10 cellular contexts compared by ENCODE assay signal in genomic region chr3:58260261-58260731, GRCh38. TPM values are rescaled to one million over a fixed set of nuclear protein-coding genes. Genes with fewer than 3 reads are reported as not detected.
DNase-seq lines count a peak whose midpoint lies in the region; ATAC-seq lines count a peak whose summit lies in the region.
"Had no signal": no experiment of that assay in that cellular context is flagged by ENCODE, and none has a peak within 500 bp of the region (broad histone marks: within the 10 kb centered on the region; RNA-seq: fewer than 3 reads in every experiment).

No MANE protein-coding gene starts in this region.

- no peak overlapping the region for H3K9ac ChIP-seq in mesenchymal stem cell (ENCODE audit: low read length)

- H2BK12ac ChIP-seq in mesenchymal stem cell (ENCODE audit: low read length in 2 of 2): no peak overlapping the region

- no peak overlapping the region for H2AFZ ChIP-seq in mesenchymal stem cell (ENCODE audit: low read depth, low read length)

- H3K4me2 ChIP-seq in mesenchymal stem cell (ENCODE audit: low read length, poor library complexity, severe bottlenecking): no peak overlapping the region

- H3K9me3 ChIP-seq in mesenchymal stem cell (ENCODE audit: control insufficient read depth, low read length): no peaks in the 10 kb centered on the region

- no peaks in the 10 kb centered on the region for H3K27me3 ChIP-seq in mesenchymal stem cell (ENCODE audit: control insufficient read depth in 1 of 2, insufficient read depth in 1 of 2, low read length in 2 of 2)

- H2BK5ac ChIP-seq in mesenchymal stem cell (ENCODE audit: low read depth, low read length, poor library complexity, severe bottlenecking): no peak overlapping the region

- ATAC-seq in HG02840 (IDR thresholded peaks at IDR 0.05; ENCODE audit: low FRiP score, unreplicated experiment): no peak
- ATAC-seq in left cardiac atrium: no peak
- ATAC-seq in GM18520 (IDR thresholded peaks at IDR 0.05; ENCODE audit: unreplicated experiment): no peak
- ATAC-seq: T-helper 17 cell had no signal

- H4K91ac ChIP-seq in mesenchymal stem cell (ENCODE audit: low read length): no peak overlapping the region

- H3K18ac ChIP-seq in mesenchymal stem cell (ENCODE audit: low read depth in 1 of 2, low read length in 2 of 2): no peak overlapping the region

- no peak overlapping the region for H2AK5ac ChIP-seq in mesenchymal stem cell (ENCODE audit: low read length, severe bottlenecking)

- no peak overlapping the region for H3K4ac ChIP-seq in mesenchymal stem cell (ENCODE audit: low read depth in 1 of 2, low read length in 2 of 2)

- H3K23ac ChIP-seq in mesenchymal stem cell (ENCODE audit: low read length in 2 of 2): no peak overlapping the region

- no peak overlapping the region for H2BK15ac ChIP-seq in mesenchymal stem cell (ENCODE audit: low read depth, poor library complexity, severe bottlenecking)

- H3K4me1 ChIP-seq in mesenchymal stem cell (ENCODE audit: control insufficient read depth, insufficient read depth, low read depth, low read length): peaks cover 7% of the 10 kb centered on the region

- H3K79me1 ChIP-seq in mesenchymal stem cell (replicated peaks; ENCODE audit: low read length, poor library complexity, severe bottlenecking): no peaks in the 10 kb centered on the region

- WGBS in mesenchymal stem cell: 61% methylated on average over 6 of the region's 6 CpGs

- H4K8ac ChIP-seq in mesenchymal stem cell (ENCODE audit: low read length): no peak overlapping the region

- intact Hi-C loops in left cardiac atrium (cut with DNase I): no loop called here

- no peak overlapping the region for H3K27ac ChIP-seq in mesenchymal stem cell (ENCODE audit: low read length, poor library complexity, severe bottlenecking)

- no peak overlapping the region for H2BK120ac ChIP-seq in mesenchymal stem cell (ENCODE audit: low read depth, low read length)

- peak overlapping the region in 1 of 2 experiments; percentile 57 for H3K14ac ChIP-seq in mesenchymal stem cell (ENCODE audit: low read length in 2 of 2)

- H3K36me3 ChIP-seq in mesenchymal stem cell (ENCODE audit: control insufficient read depth in 1 of 2, insufficient read depth in 2 of 2, low read depth in 1 of 2, low read length in 2 of 2): peaks cover 0 to 16% of the 10 kb centered on the region in 2 experiments

- peak; percentile 75 for DNase-seq in Ammon's horn (ENCODE audit: low spot score)
- DNase-seq in LoVo (ENCODE audit: low spot score): peak; percentile 16
- peak; percentile 33 for DNase-seq in amniotic stem cell (lab: John Stamatoyannopoulos, UW)
- DNase-seq in mesenchymal stem cell: peak; percentile 85
- DNase-seq in left cardiac atrium: no peak
- no peak for DNase-seq in iPS-NIHi7 (ENCODE audit: extremely low spot score)
- DNase-seq: DMS79 treated with DMSO at 0.1 percent for 48 hours, T-helper 17 cell had no signal

- no peak overlapping the region for H3K4me3 ChIP-seq in mesenchymal stem cell (ENCODE audit: insufficient read depth in 1 of 2, low read depth in 1 of 2, low read length in 2 of 2)

RNA-seq across cellular contexts. Expression of gene ABHD6, which starts 22.7 kb away (rescaled TPM):
- polyA plus RNA-seq in mesenchymal stem cell (2013, experiment 1 of 2): 6.8 TPM
- polyA plus RNA-seq in mesenchymal stem cell (2013, experiment 2 of 2): 6.5 TPM
- 10 to 100 TPM in 1 of 2 donors, 1 to 10 TPM in 1; 7.0 to 11.7 TPM for total RNA-seq in left cardiac atrium

RNA-seq across cellular contexts. Expression of gene RPP14, which starts 45.7 kb away (rescaled TPM):
- polyA plus RNA-seq in mesenchymal stem cell (2013, experiment 1 of 2): 11.6 TPM
- polyA plus RNA-seq in mesenchymal stem cell (2013, experiment 2 of 2): 11.5 TPM
- 10 to 100 TPM; 19.0 to 24.2 TPM for total RNA-seq in left cardiac atrium

RNA-seq across cellular contexts. Expression of gene HTD2, which starts 46.0 kb away (rescaled TPM):
- polyA plus RNA-seq in mesenchymal stem cell (2013, experiment 1 of 2): 4.0 TPM
- polyA plus RNA-seq in mesenchymal stem cell (2013, experiment 2 of 2): 5.2 TPM
- 10 to 100 TPM in 1 of 2 donors, 1 to 10 TPM in 1; 8.1 to 12.1 TPM for total RNA-seq in left cardiac atrium

RNA-seq across cellular contexts. Expression of gene DNASE1L3, which starts 49.5 kb away (rescaled TPM):
- polyA plus RNA-seq in mesenchymal stem cell (2013, experiment 1 of 2): not detected
- not detected for polyA plus RNA-seq in mesenchymal stem cell (2013, experiment 2 of 2)
- total RNA-seq in left cardiac atrium: 1 to 10 TPM; 1.4 to 3.4 TPM

Comparison
In these comparisons a context has a peak if more than half of its experiments do, and no peak if none do; other contexts are left out.
1. DNase-seq: peak in Ammon's horn (single experiment), LoVo (single experiment), amniotic stem cell (single experiment) and mesenchymal stem cell (single experiment); none in left cardiac atrium (single experiment) and iPS-NIHi7 (single experiment).